In genomic region chr15:63469984-63470383, GRCh38 we compare ENCODE assay signal across 1 cellular context.
TF ChIP-seq lines count a peak whose summit lies in the region.

No MANE protein-coding gene starts in this region.

TF ChIP-seq in K562, 482 proteins besides CTCF, POLR2A, EP300 and RAD21:
- TF ChIP-seq, protein P1, sequence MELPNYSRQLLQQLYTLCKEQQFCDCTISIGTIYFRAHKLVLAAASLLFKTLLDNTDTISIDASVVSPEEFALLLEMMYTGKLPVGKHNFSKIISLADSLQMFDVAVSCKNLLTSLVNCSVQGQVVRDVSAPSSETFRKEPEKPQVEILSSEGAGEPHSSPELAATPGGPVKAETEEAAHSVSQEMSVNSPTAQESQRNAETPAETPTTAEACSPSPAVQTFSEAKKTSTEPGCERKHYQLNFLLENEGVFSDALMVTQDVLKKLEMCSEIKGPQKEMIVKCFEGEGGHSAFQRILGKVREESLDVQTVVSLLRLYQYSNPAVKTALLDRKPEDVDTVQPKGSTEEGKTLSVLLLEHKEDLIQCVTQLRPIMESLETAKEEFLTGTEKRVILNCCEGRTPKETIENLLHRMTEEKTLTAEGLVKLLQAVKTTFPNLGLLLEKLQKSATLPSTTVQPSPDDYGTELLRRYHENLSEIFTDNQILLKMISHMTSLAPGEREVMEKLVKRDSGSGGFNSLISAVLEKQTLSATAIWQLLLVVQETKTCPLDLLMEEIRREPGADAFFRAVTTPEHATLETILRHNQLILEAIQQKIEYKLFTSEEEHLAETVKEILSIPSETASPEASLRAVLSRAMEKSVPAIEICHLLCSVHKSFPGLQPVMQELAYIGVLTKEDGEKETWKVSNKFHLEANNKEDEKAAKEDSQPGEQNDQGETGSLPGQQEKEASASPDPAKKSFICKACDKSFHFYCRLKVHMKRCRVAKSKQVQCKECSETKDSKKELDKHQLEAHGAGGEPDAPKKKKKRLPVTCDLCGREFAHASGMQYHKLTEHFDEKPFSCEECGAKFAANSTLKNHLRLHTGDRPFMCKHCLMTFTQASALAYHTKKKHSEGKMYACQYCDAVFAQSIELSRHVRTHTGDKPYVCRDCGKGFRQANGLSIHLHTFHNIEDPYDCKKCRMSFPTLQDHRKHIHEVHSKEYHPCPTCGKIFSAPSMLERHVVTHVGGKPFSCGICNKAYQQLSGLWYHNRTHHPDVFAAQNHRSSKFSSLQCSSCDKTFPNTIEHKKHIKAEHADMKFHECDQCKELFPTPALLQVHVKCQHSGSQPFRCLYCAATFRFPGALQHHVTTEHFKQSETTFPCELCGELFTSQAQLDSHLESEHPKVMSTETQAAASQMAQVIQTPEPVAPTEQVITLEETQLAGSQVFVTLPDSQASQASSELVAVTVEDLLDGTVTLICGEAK (IDR thresholded peaks at IDR 0.05): peak; percentile 85
- TF ChIP-seq, protein P1 (CRISPR knock-in tag; IDR thresholded peaks at IDR 0.05): peak; percentile 82
- TF ChIP-seq ZNF121 (CRISPR knock-in tag; conservative IDR thresholded peaks at IDR 0.05): peak; percentile 66
- TF ChIP-seq, protein P2, sequence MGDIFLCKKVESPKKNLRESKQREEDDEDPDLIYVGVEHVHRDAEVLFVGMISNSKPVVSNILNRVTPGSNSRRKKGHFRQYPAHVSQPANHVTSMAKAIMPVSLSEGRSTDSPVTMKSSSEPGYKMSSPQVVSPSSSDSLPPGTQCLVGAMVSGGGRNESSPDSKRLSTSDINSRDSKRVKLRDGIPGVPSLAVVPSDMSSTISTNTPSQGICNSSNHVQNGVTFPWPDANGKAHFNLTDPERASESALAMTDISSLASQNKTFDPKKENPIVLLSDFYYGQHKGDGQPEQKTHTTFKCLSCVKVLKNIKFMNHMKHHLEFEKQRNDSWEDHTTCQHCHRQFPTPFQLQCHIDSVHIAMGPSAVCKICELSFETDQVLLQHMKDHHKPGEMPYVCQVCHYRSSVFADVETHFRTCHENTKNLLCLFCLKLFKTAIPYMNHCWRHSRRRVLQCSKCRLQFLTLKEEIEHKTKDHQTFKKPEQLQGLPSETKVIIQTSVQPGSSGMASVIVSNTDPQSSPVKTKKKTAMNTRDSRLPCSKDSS (IDR thresholded peaks at IDR 0.05; ENCODE audit: low read depth, partially characterized antibody): no peak
TF ChIP-seq in K562: peak in this region for 2.
